13 cellular contexts compared by ENCODE assay signal in the genomic region with DNA sequence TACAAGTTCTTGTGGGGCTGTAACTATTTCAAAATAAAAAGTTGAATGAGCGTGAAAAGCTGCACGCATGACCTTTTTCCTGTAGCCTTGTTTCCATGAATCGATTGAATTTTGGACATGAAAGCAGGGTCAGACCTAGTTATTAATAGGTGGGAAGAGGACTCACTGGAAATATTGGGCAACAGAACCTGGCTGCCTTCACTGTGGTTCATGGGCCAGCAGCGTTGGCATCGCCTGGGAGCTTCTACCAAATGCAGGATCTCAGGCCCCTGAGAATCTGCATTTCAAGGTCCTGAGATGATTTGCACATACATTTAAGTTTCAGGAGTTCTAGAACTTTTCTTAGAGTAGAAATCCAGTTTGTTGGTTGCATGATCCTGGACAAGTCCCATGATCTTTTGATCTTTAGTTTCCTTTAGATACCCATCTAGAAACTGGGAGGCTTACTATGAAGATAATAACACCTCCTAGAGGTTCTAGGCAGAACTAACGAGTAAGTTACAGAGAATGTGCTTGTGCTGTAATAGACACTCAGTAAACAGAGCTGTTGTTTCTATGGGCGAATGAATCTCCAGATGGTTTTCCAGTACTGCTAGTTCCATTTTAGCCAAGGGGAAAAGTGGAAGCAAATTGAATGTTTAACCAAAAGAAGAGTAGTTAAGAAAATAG. TPM values are rescaled to one million over a fixed set of nuclear protein-coding genes. Genes with fewer than 3 reads are reported as not detected.
DNase-seq lines count a peak whose midpoint lies in the region; ATAC-seq and TF ChIP-seq lines count a peak whose summit lies in the region.
"Had no signal": no experiment of that assay in that cellular context is flagged by ENCODE, and none has a peak within 500 bp of the region (broad histone marks: within the 10 kb centered on the region; RNA-seq: fewer than 3 reads in every experiment).

No MANE protein-coding gene starts in this region.

- DNase-seq in GM10248 (ENCODE audit: extremely low spot score) (no peak), PC-9 (no peak), memory B cell (ENCODE audit: low spot score in 2 of 2) (no peak), NCI-H2196 (lab: John Stamatoyannopoulos, UW; ENCODE audit: unreplicated experiment) (no peak), cerebellum (ENCODE audit: low spot score) (no peak), occipital lobe (lab: John Stamatoyannopoulos, UW) (no peak)
- DNase-seq: body of pancreas, COR-L47, heart right ventricle, NCI-H446 treated with DMSO at 0.1 percent for 48 hours had no signal

- H3K9me3 Mint-ChIP-seq in memory B cell = no peaks in the 10 kb centered on the region
- H3K9me3 Mint-ChIP-seq: activated T-helper 2 cell treated with anti-CD3 and anti-CD28 coated beads, Interferon-gamma antibody, Interleukin-2, Interleukin-4, amounts not matched to agents 10 μg/mL and 5 μg/mL and 100 μg/mL, durations not matched to agents 14 hours and 24 hours and 36 hours had no signal

- no peaks in the 10 kb centered on the region for H3K9me3 ChIP-seq in PC-9 (ENCODE audit: insufficient read depth, low read depth)
- H3K9me3 ChIP-seq: body of pancreas had no signal

- peaks cover 5% of the 10 kb centered on the region for H3K4me1 ChIP-seq in PC-9 (replicated peaks; ENCODE audit: insufficient read depth)

- H3F3A ChIP-seq in PC-9 (ENCODE audit: insufficient read depth, low read depth) = no peaks in the 10 kb centered on the region; the same call in 1 of the 2 replicates

- H4K20me1 ChIP-seq in PC-9 (ENCODE audit: insufficient read depth) = no peaks in the 10 kb centered on the region

- no peaks in the 10 kb centered on the region for H3K9me2 ChIP-seq in PC-9 (ENCODE audit: insufficient read depth)

- H3K4me3 ChIP-seq in PC-9 = no peak overlapping the region
- H3K4me3 ChIP-seq: body of pancreas, heart right ventricle had no signal

- H3K4me2 ChIP-seq in PC-9 = no peak overlapping the region

- H3K27me3 ChIP-seq in PC-9 (ENCODE audit: insufficient read depth, low read depth) = no peaks in the 10 kb centered on the region
- H3K27me3 ChIP-seq: body of pancreas, heart right ventricle had no signal

- peak overlapping the region; percentile 49 for H3K27ac Mint-ChIP-seq in memory B cell
- H3K27ac Mint-ChIP-seq: activated T-helper 2 cell treated with anti-CD3 and anti-CD28 coated beads, Interferon-gamma antibody, Interleukin-2, Interleukin-4, amounts not matched to agents 10 μg/mL and 5 μg/mL and 100 μg/mL, durations not matched to agents 14 hours and 24 hours and 36 hours had no signal

- POLR2A ChIA-PET in GM10248 (lab: Yijun Ruan, JAX) (interaction anchor here (0.8 to 1.5 kb wide), 4 partner anchors 10 to 59 kb away, joined by 3 to 6 read pairs (median 4); no protein-coding TSS in a partner anchor), PC-9 (lab: Charles Lee; ENCODE audit: unreplicated experiment) (interaction anchor here (0.6 kb wide), 1 partner anchor 10 kb away, joined by 4 read pairs; no protein-coding TSS in a partner anchor)

- intact Hi-C loops in PC-9 (cut with micrococcal nuclease; ENCODE audit: unreplicated experiment) = no loop called here

- no TSS peak for BruUV-seq in PC-9 (replicated peaks; lab: Mats Ljungman, UMichigan)

- no peaks in the 10 kb centered on the region for H3K27me3 Mint-ChIP-seq in memory B cell

- no peak overlapping the region for H3K27ac ChIP-seq in PC-9
- H3K27ac ChIP-seq: body of pancreas had no signal

- peaks cover 57% of the 10 kb centered on the region for H3K4me1 Mint-ChIP-seq in memory B cell

- H2AFZ ChIP-seq in PC-9 = no peak overlapping the region

- ATAC-seq in GM19372 (IDR thresholded peaks at IDR 0.05; ENCODE audit: low read depth, unreplicated experiment) (peak; percentile 40), memory B cell (ENCODE audit: low read depth) (no peak)
- ATAC-seq: body of pancreas, SK-N-SH treated with all-trans-retinoic acid at 6 μM for 48 hours had no signal

- TF ChIP-seq CTCF in GM10248 (IDR thresholded peaks at IDR 0.05; ENCODE audit: control extremely low read depth, extremely low read depth, low read depth, missing control alignments) (peak; percentile 41), PC-9 (conservative IDR thresholded peaks at IDR 0.05) (peak; percentile 31; the same call in 1 of the 2 replicates)

- CTCF ChIA-PET in GM10248 (lab: Yijun Ruan, JAX) = interaction anchor here (0.6 to 4.1 kb wide), 14 partner anchors 9 to 154 kb away, joined by 3 to 36 read pairs (median 6); no protein-coding TSS in a partner anchor
- CTCF ChIA-PET in PC-9 (lab: Charles Lee) = interaction anchor here (0.7 kb wide), 1 partner anchor 10 kb away, joined by 3 read pairs; no protein-coding TSS in a partner anchor

- 0 out of 2 replicates have a peak, but pooled peaks cover 4% of the 10 kb centered on the region for H3K79me2 ChIP-seq in PC-9 (ENCODE audit: low read depth)

- H3K36me3 Mint-ChIP-seq in memory B cell = peaks cover 9% of the 10 kb centered on the region

- no peaks in the 10 kb centered on the region for H3K36me3 ChIP-seq in PC-9 (ENCODE audit: low read depth)
- H3K36me3 ChIP-seq: heart right ventricle had no signal

- H3K4me3 Mint-ChIP-seq in memory B cell = no peak overlapping the region

RNA-seq across cellular contexts. Expression of a gene that starts 12.4 kb away (rescaled TPM):
- total RNA-seq in PC-9 (2021) (32.1 and 37.4 TPM in 2 replicates), cerebellum (6.9 TPM), occipital lobe (4.2 TPM)
